ENCODE assay signal across 13 cellular contexts in the genomic region with DNA sequence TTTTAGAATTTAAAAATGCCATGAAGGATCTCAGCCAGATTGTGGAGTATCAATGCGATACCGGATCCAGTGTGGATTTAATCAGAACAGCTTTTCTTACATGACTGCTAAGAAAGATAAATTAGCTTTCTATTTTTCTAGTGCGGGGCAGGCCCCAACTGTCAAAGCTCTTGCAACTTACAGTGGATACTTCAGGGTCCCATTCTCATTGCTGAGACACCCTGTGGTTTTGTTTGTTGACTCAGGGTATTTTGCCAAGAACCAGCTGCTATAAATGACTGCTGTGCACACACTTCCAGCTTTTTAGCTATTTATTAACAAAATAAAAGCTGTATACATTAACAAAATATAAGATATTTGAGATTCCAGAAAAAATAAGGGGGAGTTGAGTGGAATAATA.
A peak's percentile ranks its signal among the peaks of the same experiment; 100 is the strongest.
DNase-seq lines count a peak whose midpoint lies in the region; ATAC-seq, FAIRE-seq and TF ChIP-seq lines count a peak whose summit lies in the region.
"Had no signal": no experiment of that assay in that cellular context is flagged by ENCODE, and none has a peak within 500 bp of the region (broad histone marks: within the 10 kb centered on the region; RNA-seq: fewer than 3 reads in every experiment).

No MANE protein-coding gene starts in this region.

- H3K9me3 ChIP-seq in SJCRH30 (replicated peaks) (no peaks in the 10 kb centered on the region), thyroid gland (no peaks in the 10 kb centered on the region)

- H3K4me1 ChIP-seq in SJCRH30 (peaks cover 6% of the 10 kb centered on the region), thyroid gland (peaks cover 0 to 7% of the 10 kb centered on the region in 2 donors)

- no peak overlapping the region for H3K4me3 ChIP-seq in LNCaP clone FGC (ENCODE audit: low read depth, low read length)
- H3K4me3 ChIP-seq in SJCRH30 = no peak overlapping the region
- no peak overlapping the region for H3K4me3 ChIP-seq in thyroid gland (replicated peaks in 1 of 3)

- H3K27ac ChIP-seq in SJCRH30 (no peak overlapping the region), thyroid gland (no peak overlapping the region)

- intact Hi-C loops in thyroid gland (cut with DNase I) = loop anchor here (10.0 kb wide), 2 partner anchors 230 to 260 kb away; no protein-coding TSS in a partner anchor

- DNase-seq in AG20443 (ENCODE audit: low spot score) (peak; percentile 39), LNCaP clone FGC (ENCODE audit: low read depth) (peak; percentile 57), SJCRH30 (peak; percentile 37 to 59), RKO (ENCODE audit: low spot score) (no peak), thyroid gland (no peak)
- DNase-seq: cerebellar nuclear complex; naive thymus-derived CD8-positive, alpha-beta T cell; NCI-H2029 treated with DMSO at 0.1 percent for 48 hours; stimulated activated CD4-positive, alpha-beta T cell treated with anti-CD3 and anti-CD28 coated beads, Interleukin-15, amount 100 ng/mL, for 24 hours had no signal

- ATAC-seq in HG03196 (IDR thresholded peaks at IDR 0.05; ENCODE audit: unreplicated experiment) (no peak), HG02678 (IDR thresholded peaks at IDR 0.05; ENCODE audit: unreplicated experiment) (no peak)
- ATAC-seq: naive thymus-derived CD8-positive, alpha-beta T cell had no signal

- WGBS in thyroid gland, 2 donors = 43 to 58% methylated on average over 3 of the region's 3 CpGs

- H3K36me3 ChIP-seq in SJCRH30 (no peaks in the 10 kb centered on the region), thyroid gland (peaks cover 0 to 5% of the 10 kb centered on the region in 2 donors)

- TF ChIP-seq POLR2A in thyroid gland (IDR thresholded peaks at IDR 0.05) = no peak

- FAIRE-seq in islet of Langerhans (lab: Jason Lieb, UNC) = peak; percentile 24
- FAIRE-seq: GM18507 had no signal

- no peaks in the 10 kb centered on the region for H3K27me3 ChIP-seq in SJCRH30
- H3K27me3 ChIP-seq in thyroid gland = no peaks in the 10 kb centered on the region

- no peak for TF ChIP-seq CTCF in LNCaP clone FGC (IDR thresholded peaks at IDR 0.05; ENCODE audit: control insufficient read depth, extremely low read depth, insufficient read depth)
- TF ChIP-seq CTCF in thyroid gland (IDR thresholded peaks at IDR 0.05) = no peak

Comparison
In these comparisons a context has a peak if more than half of its experiments do, and no peak if none do; other contexts are left out.
1. DNase-seq: peak in AG20443 (single experiment), LNCaP clone FGC (single experiment) and SJCRH30 (2 of 2); none in RKO (single experiment) and thyroid gland (0 of 2).